15 cellular contexts compared by ENCODE assay signal in genomic region chr2:170597705-170598420, GRCh38.
"Had no signal": no experiment of that assay in that cellular context is flagged by ENCODE, and none has a peak within 500 bp of the region (broad histone marks: within the 10 kb centered on the region; RNA-seq: fewer than 3 reads in every experiment).

No MANE protein-coding gene starts in this region.

- ATAC-seq: activated CD8-positive, alpha-beta T cell treated with anti-CD3 and anti-CD28 coated beads, Interleukin-2, amount 10 ng/mL, durations not matched to agents 7 days and 5 days had no signal

- H3K9me3 Mint-ChIP-seq: activated B cell treated with CpG ODN at 0.5 μM for 24 hours, brain had no signal

- H3K4me3 Mint-ChIP-seq: activated B cell treated with CpG ODN at 0.5 μM for 24 hours; activated CD8-positive, alpha-beta T cell treated with anti-CD3 and anti-CD28 coated beads, Interleukin-2, amount 10 ng/mL, durations not matched to agents 7 days and 5 days; activated naive CD8-positive, alpha-beta T cell; brain had no signal

- H3K4me1 ChIP-seq: psoas muscle, tibial artery had no signal

- H3K27ac Mint-ChIP-seq: activated B cell treated with CpG ODN at 0.5 μM for 24 hours; activated CD8-positive, alpha-beta T cell treated with anti-CD3 and anti-CD28 coated beads, Interleukin-2, amount 10 ng/mL, durations not matched to agents 7 days and 5 days; activated naive CD8-positive, alpha-beta T cell had no signal

- H3K9me3 ChIP-seq: psoas muscle, tibial artery had no signal

- H3K36me3 ChIP-seq: tibial artery had no signal

- H3K27me3 Mint-ChIP-seq: activated B cell treated with CpG ODN at 0.5 μM for 24 hours had no signal

- H3K4me3 ChIP-seq: psoas muscle, tibial artery had no signal

- H3K27ac ChIP-seq: psoas muscle, tibial artery had no signal

- H3K27me3 ChIP-seq: tibial artery had no signal

- H3K4me1 Mint-ChIP-seq: activated B cell treated with CpG ODN at 0.5 μM for 24 hours, brain had no signal

- H3K36me3 Mint-ChIP-seq: activated naive CD8-positive, alpha-beta T cell; brain had no signal

- DNase-seq: activated B cell treated with CpG ODN at 0.5 μM for 24 hours; activated CD4-positive, alpha-beta T cell treated with anti-CD3 and anti-CD28 coated beads for 48 hours; activated CD8-positive, alpha-beta memory T cell treated with anti-CD3 and anti-CD28 coated beads, Interleukin-2, amount 50 U/mL, for 4 hours; activated CD8-positive, alpha-beta T cell treated with anti-CD3 and anti-CD28 coated beads, Interleukin-2, amount 10 ng/mL, durations not matched to agents 7 days and 5 days; activated gamma-delta T cell; activated T-cell treated with anti-CD3 and anti-CD28 coated beads, Interleukin-2, amount 50 U/mL, for 48 hours; amygdala; cortex of kidney; effector CD4-positive, alpha-beta T cell; hypothalamus; stimulated activated CD4-positive, alpha-beta T cell treated with anti-CD3 and anti-CD28 coated beads, Interleukin-1b, Interleukin-23, amount 100 ng/mL, for 48 hours had no signal
